ENCODE assay signal across 28 cellular contexts in genomic region chr12:49170924-49171323, GRCh38.
"Had no signal": no experiment of that assay in that cellular context is flagged by ENCODE, and none has a peak within 500 bp of the region (broad histone marks: within the 10 kb centered on the region; RNA-seq: fewer than 3 reads in every experiment).

No MANE protein-coding gene starts in this region.

- H3K4me3 ChIP-seq: cardiac muscle cell, coronary artery, SJCRH30, SK-N-MC had no signal

- H3K9me3 ChIP-seq: SJCRH30 had no signal

- H3K36me3 ChIP-seq: cardiac muscle cell, SJCRH30 had no signal

- DNase-seq: activated CD4-positive, alpha-beta T cell treated with anti-CD3 and anti-CD28 coated beads, Interleukin-2, amount 10 ng/mL, durations not matched to agents 24 days and 14 days; activated CD4-positive, alpha-beta T cell treated with anti-CD3 and anti-CD28 coated beads, Interleukin-2, amount 50 U/mL, for 4 hours; activated CD8-positive, alpha-beta T cell treated with anti-CD3 and anti-CD28 coated beads for 36 hours; activated effector memory CD4-positive, alpha-beta T cell treated with anti-CD3 and anti-CD28 coated beads, Interleukin-2, amount 50 U/mL, for 16 hours; activated naive CD4-positive, alpha-beta T cell; activated naive CD4-positive, alpha-beta T cell treated with anti-CD3 and anti-CD28 coated beads, Interleukin-2, amount 50 U/mL, for 16 hours; activated naive CD8-positive, alpha-beta T cell treated with anti-CD3 and anti-CD28 coated beads for 36 hours; activated T-cell treated with anti-CD3 and anti-CD28 coated beads, Interleukin-2, amount 50 U/mL, for 1 hour; activated T-cell treated with anti-CD3 and anti-CD28 coated beads, Interleukin-2, amount 50 U/mL, for 72 hours; amniotic stem cell; aorta; NCI-H1048; NCI-H1105 treated with DMSO at 0.1 percent for 48 hours; NCI-H1436; NCI-H1694 treated with DMSO at 0.1 percent for 48 hours; NCI-H2029; NCI-H345; NCI-H524 treated with DMSO at 0.1 percent for 48 hours; NCI-H748 treated with DMSO at 0.1 percent for 48 hours; NK-92 treated with Interleukin-12 subunit alpha and Interleukin-12 subunit beta, amount 100 ng/mL, for 24 hours; SHP77; SJCRH30 had no signal

- H3K4me1 ChIP-seq: SJCRH30 had no signal

- FAIRE-seq: TTC549 had no signal

- H3K27me3 ChIP-seq: cardiac muscle cell had no signal

- ATAC-seq: activated CD8-positive, alpha-beta T cell treated with anti-CD3 and anti-CD28 coated beads for 36 hours; activated T-cell treated with anti-CD3 and anti-CD28 coated beads, Interleukin-2, amount 50 U/mL, for 72 hours; activated T-helper 17 cell treated with anti-CD3 and anti-CD28 coated beads, Interleukin-2, amount 50 U/mL, for 72 hours; Panc1 had no signal

- H3K27ac ChIP-seq: cardiac muscle cell, coronary artery, SJCRH30, SK-N-MC had no signal
